In the genomic region with DNA sequence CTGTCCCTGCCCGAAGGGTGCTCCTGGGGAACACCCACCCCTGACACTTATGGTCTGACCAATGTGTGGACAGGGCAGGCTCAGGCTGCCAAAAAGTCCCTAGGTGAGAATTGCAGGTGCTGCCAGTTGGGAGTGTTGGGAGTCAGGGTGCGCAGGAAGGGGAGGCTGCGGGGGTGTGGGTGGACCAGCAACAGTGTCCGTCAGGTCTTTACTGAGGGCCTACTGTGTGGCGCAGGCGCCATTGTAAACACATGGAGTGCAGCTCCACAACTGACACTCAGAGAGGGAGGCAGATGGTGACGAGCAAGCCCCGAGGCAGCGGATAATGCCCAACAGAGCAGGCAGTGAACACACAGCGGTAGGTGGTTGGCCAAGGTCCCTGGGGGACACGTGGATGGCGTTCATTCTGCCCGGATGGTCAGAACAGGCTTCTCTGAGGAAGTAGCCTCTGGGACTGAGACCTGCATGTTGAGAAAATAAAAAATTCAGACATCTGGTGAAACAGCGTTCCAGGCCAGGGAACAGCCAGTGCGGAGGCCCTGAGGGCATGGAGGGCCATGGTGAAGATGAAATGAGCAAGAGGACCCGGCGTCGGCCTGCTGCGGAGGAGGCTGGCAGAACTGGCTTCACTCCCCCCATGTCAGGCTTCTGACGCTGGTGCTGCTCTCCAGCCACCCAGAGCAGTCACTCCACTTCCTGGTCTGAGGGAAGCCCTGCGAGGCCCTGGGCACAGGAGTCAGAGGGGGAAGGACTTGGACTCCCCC, we compare ENCODE assay signal across 13 cellular contexts.
"Had no signal": no experiment of that assay in that cellular context is flagged by ENCODE, and none has a peak within 500 bp of the region (broad histone marks: within the 10 kb centered on the region; RNA-seq: fewer than 3 reads in every experiment).

No MANE protein-coding gene starts in this region.

- H3K9me3 ChIP-seq: heart right ventricle, suprapubic skin had no signal

- FAIRE-seq: frontal cortex, keratinocyte had no signal

- H3K4me3 ChIP-seq: heart right ventricle, SK-N-MC, suprapubic skin had no signal

- ATAC-seq: activated CD8-positive, alpha-beta T cell treated with anti-CD3 and anti-CD28 coated beads for 36 hours; heart right ventricle; sciatic nerve had no signal

- DNase-seq: activated CD4-positive, alpha-beta T cell treated with anti-CD3 and anti-CD28 coated beads for 48 hours; activated CD8-positive, alpha-beta memory T cell treated with anti-CD3 and anti-CD28 coated beads, Interleukin-2, amount 50 U/mL, for 4 hours; activated CD8-positive, alpha-beta T cell treated with anti-CD3 and anti-CD28 coated beads for 36 hours; aorta; heart right ventricle; T-helper 1 cell; WERI-Rb-1 had no signal

- H3K36me3 ChIP-seq: heart right ventricle, suprapubic skin, WERI-Rb-1 had no signal

- H3K4me1 ChIP-seq: heart right ventricle, suprapubic skin had no signal

- H3K27ac ChIP-seq: epithelial cell of prostate, heart right ventricle, SK-N-MC, suprapubic skin, WERI-Rb-1 had no signal
